Comparison of ENCODE assay signal across 8 cellular contexts in the genomic region with DNA sequence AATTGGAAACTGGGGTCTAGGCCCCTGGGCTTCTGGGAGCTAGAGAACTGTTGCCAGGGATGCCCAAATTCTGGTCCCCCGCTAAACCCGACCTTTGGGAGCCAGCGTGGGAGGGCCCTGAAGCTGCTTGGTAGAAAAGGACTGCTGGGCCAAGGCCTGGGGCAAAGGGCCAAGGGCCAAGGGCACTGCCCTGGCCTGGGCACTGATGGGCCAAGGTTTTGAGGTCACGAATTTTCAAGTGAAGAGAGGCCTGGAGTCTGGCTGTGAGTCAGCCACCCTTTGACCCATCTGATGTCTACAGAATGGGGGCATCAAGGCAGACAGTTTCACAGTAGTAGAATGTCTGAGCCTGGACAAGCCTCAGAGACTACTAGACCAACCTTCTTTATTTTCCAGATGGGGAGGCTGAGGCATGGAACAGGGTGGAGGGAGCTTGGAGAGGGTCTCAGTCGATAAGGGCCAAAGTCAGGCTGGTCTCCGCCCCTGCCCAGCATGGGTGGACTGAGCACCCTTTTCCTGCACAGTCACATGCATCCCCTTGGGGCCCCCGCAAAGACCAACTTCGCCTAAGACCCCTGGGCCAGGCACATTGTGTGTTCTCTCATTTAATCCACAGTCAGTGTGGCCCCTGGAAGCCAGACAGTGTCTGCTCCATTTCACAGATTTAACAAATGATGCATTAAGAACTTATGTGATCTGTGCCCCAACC.
"Had no signal": no experiment of that assay in that cellular context is flagged by ENCODE, and none has a peak within 500 bp of the region (broad histone marks: within the 10 kb centered on the region; RNA-seq: fewer than 3 reads in every experiment).

No MANE protein-coding gene starts in this region.

- H3K27ac ChIP-seq: ascending aorta, left ventricle myocardium inferior, tibial artery had no signal

- DNase-seq: activated CD4-positive, alpha-beta T cell treated with anti-CD3 and anti-CD28 coated beads, Interleukin-2, amount 50 U/mL, for 1 hour; activated naive CD4-positive, alpha-beta T cell treated with anti-CD3 and anti-CD28 coated beads, Interleukin-2, amount 10 ng/mL, durations not matched to agents 7 days and 5 days; left ventricle myocardium inferior; stimulated activated CD4-positive, alpha-beta T cell treated with anti-CD3 and anti-CD28 coated beads, Interleukin-2, amount 100 ng/mL, for 48 hours; stimulated activated naive B cell treated with anti-CD40 and anti-IgM and Interleukin-4, amounts not matched to agents 10 μg/mL and 1 μg/mL and 100 μg/mL, for 72 hours; tibial artery had no signal

- H3K27me3 ChIP-seq: ascending aorta had no signal

- H3K4me3 ChIP-seq: ascending aorta, left ventricle myocardium inferior, tibial artery had no signal

- H3K27ac Mint-ChIP-seq: activated T-helper 17 cell treated with anti-CD3 and anti-CD28 coated beads, Interleukin-2, amount 50 U/mL, for 72 hours; stimulated activated naive B cell treated with anti-CD40 and anti-IgM and Interleukin-4, amounts not matched to agents 10 μg/mL and 1 μg/mL and 100 μg/mL, for 72 hours had no signal

- H3K36me3 Mint-ChIP-seq: activated naive CD4-positive, alpha-beta T cell treated with anti-CD3 and anti-CD28 coated beads, Interleukin-2, amount 10 ng/mL, durations not matched to agents 7 days and 5 days; stimulated activated naive B cell treated with anti-CD40 and anti-IgM and Interleukin-4, amounts not matched to agents 10 μg/mL and 1 μg/mL and 100 μg/mL, for 72 hours had no signal

- H3K36me3 ChIP-seq: ascending aorta, left ventricle myocardium inferior, tibial artery had no signal

- H3K9me3 ChIP-seq: ascending aorta, left ventricle myocardium inferior, tibial artery had no signal

- H3K4me3 Mint-ChIP-seq: activated naive CD4-positive, alpha-beta T cell treated with anti-CD3 and anti-CD28 coated beads, Interleukin-2, amount 10 ng/mL, durations not matched to agents 7 days and 5 days; stimulated activated naive B cell treated with anti-CD40 and anti-IgM and Interleukin-4, amounts not matched to agents 10 μg/mL and 1 μg/mL and 100 μg/mL, for 72 hours had no signal

- H3K9me3 Mint-ChIP-seq: activated naive CD4-positive, alpha-beta T cell treated with anti-CD3 and anti-CD28 coated beads, Interleukin-2, amount 10 ng/mL, durations not matched to agents 7 days and 5 days; activated T-helper 17 cell treated with anti-CD3 and anti-CD28 coated beads, Interleukin-2, amount 50 U/mL, for 72 hours had no signal

- H3K4me1 ChIP-seq: ascending aorta, tibial artery had no signal

- H3K27me3 Mint-ChIP-seq: activated T-helper 17 cell treated with anti-CD3 and anti-CD28 coated beads, Interleukin-2, amount 50 U/mL, for 72 hours; stimulated activated naive B cell treated with anti-CD40 and anti-IgM and Interleukin-4, amounts not matched to agents 10 μg/mL and 1 μg/mL and 100 μg/mL, for 72 hours had no signal

- ATAC-seq: activated T-helper 17 cell treated with anti-CD3 and anti-CD28 coated beads, Interleukin-2, amount 50 U/mL, for 72 hours had no signal
